ENCODE assay signal across 1 cellular context in genomic region chr1:39944410-39944809, GRCh38.
TF ChIP-seq lines count a peak whose summit lies in the region.

No MANE protein-coding gene starts in this region.

TF ChIP-seq in GM23338, 12 proteins besides CTCF, POLR2A, EP300 and RAD21 (continued from another document):
- TF ChIP-seq ZNF462 (CRISPR knock-in tag; IDR thresholded peaks at IDR 0.05) (no peak), ZNF114 (CRISPR knock-in tag; IDR thresholded peaks at IDR 0.05) (no peak), POLR2AphosphoS5 (IDR thresholded peaks at IDR 0.05; ENCODE audit: low read depth) (no peak), ETS1 (IDR thresholded peaks at IDR 0.05) (no peak)
